Comparison of ENCODE assay signal across 18 cellular contexts in genomic region chr3:30225021-30225420, GRCh38.
DNase-seq lines count a peak whose midpoint lies in the region; ATAC-seq and TF ChIP-seq lines count a peak whose summit lies in the region.
"Had no signal": no experiment of that assay in that cellular context is flagged by ENCODE, and none has a peak within 500 bp of the region (broad histone marks: within the 10 kb centered on the region; RNA-seq: fewer than 3 reads in every experiment).

No MANE protein-coding gene starts in this region.

- no peak overlapping the region for H2AFZ ChIP-seq in IMR-90 (replicated peaks; ENCODE audit: low read length, poor library complexity)

- H3K4me3 ChIP-seq in AG10803 (ENCODE audit: low read length) (no peak overlapping the region), IMR-90 (ENCODE audit: insufficient read depth, low read depth, low read length) (no peak overlapping the region)
- H3K4me3 ChIP-seq: A549; BLaER1 treated with 17β-estradiol and CSF1 and Interleukin-3, amounts not matched to agents 10 nM and 100 nM; GM12878 had no signal

- in situ Hi-C loops in IMR-90 (cut with MboI; ENCODE audit: low sequenced_read_pairs), result no loop called here

- ATAC-seq in IMR-90 (ENCODE audit: low read depth) (no peak), HG03469 (IDR thresholded peaks at IDR 0.05; ENCODE audit: unreplicated experiment) (no peak)
- ATAC-seq: A549; CD8-positive, alpha-beta T cell; GM12878 had no signal

- no peak overlapping the region for H3K56ac ChIP-seq in IMR-90 (ENCODE audit: extremely low read depth, insufficient read depth, low read length)

- 0 out of 4 replicates have a peak, but pooled peaks cover 0 to 3% of the 10 kb centered on the region in 2 experiments for H3K79me1 ChIP-seq in IMR-90 (ENCODE audit: low read depth in 1 of 2, low read length in 2 of 2)

- peaks cover 5% of the 10 kb centered on the region for H3K9me1 ChIP-seq in IMR-90 (ENCODE audit: insufficient read depth, low read length)

- peaks cover 9% of the 10 kb centered on the region for H3K4me1 ChIP-seq in IMR-90 (ENCODE audit: control insufficient read depth, insufficient read depth, low read length)

- H2AK9ac ChIP-seq in IMR-90 (replicated peaks; ENCODE audit: low read depth, low read length, poor library complexity), result no peak overlapping the region

- no peak overlapping the region for H3K27ac ChIP-seq in IMR-90 (ENCODE audit: insufficient read depth, low read length)
- H3K27ac ChIP-seq: 22Rv1, C4-2B had no signal

- no CpG with 5 or more reads among the region's 2 CpGs for WGBS in IMR-90 (ENCODE audit: extremely low coverage in 2 of 2, insufficient read length in 1 of 2), 2 experiments

- H2BK120ac ChIP-seq in IMR-90 (ENCODE audit: low read depth, low read length), result no peak overlapping the region

- intact Hi-C loops in IMR-90 (cut with micrococcal nuclease), result no loop called here

- TF ChIP-seq RAD21 in IMR-90 (IDR thresholded peaks at IDR 0.05; ENCODE audit: low read length), result no peak

- no peak overlapping the region for H3K9ac ChIP-seq in IMR-90 (ENCODE audit: low read depth, low read length)
- H3K9ac ChIP-seq: BLaER1 treated with 17β-estradiol and CSF1 and Interleukin-3, amounts not matched to agents 10 nM and 100 nM had no signal

- POLR2A ChIA-PET in IMR-90 (lab: Charles Lee; ENCODE audit: unreplicated experiment), result no interaction called here

- no peaks in the 10 kb centered on the region for H3K9me3 ChIP-seq in IMR-90 (ENCODE audit: control insufficient read depth, insufficient read depth, low read length)

- H3K23ac ChIP-seq in IMR-90 (ENCODE audit: low read depth, low read length), result 0 out of 2 replicates have a peak overlapping the region, but pooled peaks have one; percentile 41

- H3K27me3 ChIP-seq in IMR-90 (ENCODE audit: control insufficient read depth, insufficient read depth, low read length), result no peaks in the 10 kb centered on the region
- H3K27me3 ChIP-seq: BLaER1 treated with 17β-estradiol and CSF1 and Interleukin-3, amounts not matched to agents 10 nM and 100 nM had no signal

- H3K36me3 ChIP-seq in IMR-90 (ENCODE audit: control insufficient read depth, insufficient read depth, low read length), result no peaks in the 10 kb centered on the region
- H3K36me3 ChIP-seq: BLaER1 treated with 17β-estradiol and CSF1 and Interleukin-3, amounts not matched to agents 10 nM and 100 nM had no signal

- H2BK20ac ChIP-seq in IMR-90 (ENCODE audit: low read depth, low read length), result no peak overlapping the region

- no peak overlapping the region for H4K5ac ChIP-seq in IMR-90 (ENCODE audit: low read depth, low read length)

- no peak overlapping the region for H3K4ac ChIP-seq in IMR-90 (ENCODE audit: low read depth, low read length)

- BruUV-seq in IMR-90 (replicated peaks; lab: Mats Ljungman, UMichigan), result no TSS peak

- H3K14ac ChIP-seq in IMR-90 (replicated peaks; ENCODE audit: low read depth, low read length), result no peak overlapping the region

- H2BK5ac ChIP-seq in IMR-90 (ENCODE audit: low read depth, low read length, poor library complexity, severe bottlenecking), result no peak overlapping the region

- no peak overlapping the region for H2BK15ac ChIP-seq in IMR-90 (ENCODE audit: low read depth, low read length)

- CTCF ChIA-PET in IMR-90 (lab: Yijun Ruan, JAX), result no interaction called here

- H3K18ac ChIP-seq in IMR-90 (ENCODE audit: low read depth, low read length), result peak overlapping the region; percentile 20; the same call in 1 of the 2 replicates

- H3K4me2 ChIP-seq in IMR-90 (ENCODE audit: low read depth, low read length), result no peak overlapping the region
- H3K4me2 ChIP-seq: A549 had no signal

- no peak for TF ChIP-seq POLR2A in IMR-90 (IDR thresholded peaks at IDR 0.05; ENCODE audit: low read depth, low read length)

- dilution Hi-C loops in IMR-90 (cut with HindIII; ENCODE audit: low sequenced_read_pairs, unreplicated experiment), result no loop called here

- TF ChIP-seq CTCF in AG10803 (conservative IDR thresholded peaks at IDR 0.05; ENCODE audit: low read length), result no peak
- no peak for TF ChIP-seq CTCF in IMR-90 (conservative IDR thresholded peaks at IDR 0.05; ENCODE audit: low read depth, low read length)

- H4K20me1 ChIP-seq in IMR-90 (ENCODE audit: insufficient read depth, low read length), result no peaks in the 10 kb centered on the region
- H4K20me1 ChIP-seq: BLaER1 treated with 17β-estradiol and CSF1 and Interleukin-3, amounts not matched to agents 10 nM and 100 nM had no signal

- H2AK5ac ChIP-seq in IMR-90 (ENCODE audit: low read depth, low read length), result 0 out of 2 replicates have a peak overlapping the region, but pooled peaks have one; percentile 7

- DNase-seq in AG10803 (ENCODE audit: low read depth) (peak; percentile 33), IMR-90 (no peak), astrocyte of the hippocampus (ENCODE audit: low read depth, low spot score) (peak; percentile 21), NCI-H2171 (lab: John Stamatoyannopoulos, UW) (no peak), RPMI8226 (no peak)
- DNase-seq: Caco-2; Calu3; CD4-positive, alpha-beta T cell; CD8-positive, alpha-beta T cell; DMS79 treated with DMSO at 0.1 percent for 48 hours; EL; GDM1 had no signal

- H4K8ac ChIP-seq in IMR-90 (ENCODE audit: low read depth in 2 of 2, low read length in 2 of 2), result no peak overlapping the region

- H4K91ac ChIP-seq in IMR-90 (ENCODE audit: insufficient read depth, low read depth, low read length), result no peak overlapping the region

TF ChIP-seq in IMR-90, 13 proteins besides CTCF, POLR2A, EP300 and RAD21:
- TF ChIP-seq BHLHE40 (IDR thresholded peaks at IDR 0.05; ENCODE audit: low read depth, low read length) (no peak), MAZ (IDR thresholded peaks at IDR 0.05; ENCODE audit: borderline replicate concordance, low read depth, low read length) (no peak), SMC3 (IDR thresholded peaks at IDR 0.05; ENCODE audit: low read depth, low read length) (no peak), CHD1 (IDR thresholded peaks at IDR 0.05; ENCODE audit: low read depth, low read length) (no peak), CEBPB (IDR thresholded peaks at IDR 0.05; ENCODE audit: low read depth, low read length) (no peak), RFX5 (IDR thresholded peaks at IDR 0.05; ENCODE audit: low read depth, low read length) (no peak), ELK1 (IDR thresholded peaks at IDR 0.05; ENCODE audit: borderline replicate concordance, low read depth, low read length) (no peak), MXI1 (IDR thresholded peaks at IDR 0.05; ENCODE audit: borderline replicate concordance, low read depth, low read length) (no peak), USF2 (IDR thresholded peaks at IDR 0.05; ENCODE audit: low read depth, low read length) (no peak), RCOR1 (IDR thresholded peaks at IDR 0.05; ENCODE audit: insufficient replicate concordance, low read length) (no peak), MAFK (IDR thresholded peaks at IDR 0.05; ENCODE audit: low read depth, low read length) (no peak), FOS (IDR thresholded peaks at IDR 0.05; ENCODE audit: low read depth, low read length) (no peak), NFE2L2 (IDR thresholded peaks at IDR 0.05; ENCODE audit: low read depth, low read length) (no peak)
TF ChIP-seq in IMR-90: peak in this region for 0.

Comparison
In these comparisons a context has a peak if more than half of its experiments do, and no peak if none do; other contexts are left out.
1. DNase-seq: peak in AG10803 (single experiment) and astrocyte of the hippocampus (single experiment); none in IMR-90 (single experiment), NCI-H2171 (single experiment) and RPMI8226 (single experiment).